ENCODE assay signal across 22 cellular contexts in the genomic region with DNA sequence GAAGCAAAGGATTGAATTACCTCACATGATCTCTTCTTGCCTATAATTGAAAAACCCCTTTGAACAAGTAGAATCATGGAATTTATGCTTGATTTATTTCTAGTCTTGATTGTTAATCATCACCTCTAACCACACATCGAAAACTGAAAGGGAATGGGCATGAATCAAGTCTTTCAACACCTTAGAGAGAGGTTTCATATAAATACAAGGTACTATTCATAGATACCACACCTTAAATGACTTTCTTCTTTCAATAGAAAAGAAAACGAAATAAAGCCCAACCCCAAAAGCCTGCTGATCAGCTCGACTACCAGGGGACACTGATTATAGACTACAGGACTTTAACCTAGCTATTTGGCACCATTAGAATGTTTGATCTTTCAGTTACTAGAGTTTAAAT.
DNase-seq lines count a peak whose midpoint lies in the region; ATAC-seq, FAIRE-seq and TF ChIP-seq lines count a peak whose summit lies in the region.
"Had no signal": no experiment of that assay in that cellular context is flagged by ENCODE, and none has a peak within 500 bp of the region (broad histone marks: within the 10 kb centered on the region; RNA-seq: fewer than 3 reads in every experiment).

No MANE protein-coding gene starts in this region.

- H3K4me3 ChIP-seq in CD4-positive, alpha-beta memory T cell (ENCODE audit: low read length in 2 of 2): no peak overlapping the region
- H3K4me3 ChIP-seq: colonic mucosa, psoas muscle, smooth muscle cell had no signal

- peak; percentile 53 for ATAC-seq in GM21390 (IDR thresholded peaks at IDR 0.05; ENCODE audit: unreplicated experiment)
- peak; percentile 77 for ATAC-seq in HG03432 (IDR thresholded peaks at IDR 0.05; ENCODE audit: unreplicated experiment)
- ATAC-seq: activated CD4-positive, alpha-beta T cell treated with anti-CD3 and anti-CD28 coated beads for 36 hours; psoas muscle had no signal

- no peaks in the 10 kb centered on the region for H3K9me3 ChIP-seq in CD4-positive, alpha-beta memory T cell (ENCODE audit: control insufficient read depth in 1 of 2, low read length in 2 of 2)
- H3K9me3 ChIP-seq: colonic mucosa, psoas muscle had no signal

- H3K27me3 Mint-ChIP-seq in CD4-positive, alpha-beta memory T cell: no peaks in the 10 kb centered on the region
- H3K27me3 Mint-ChIP-seq: activated CD4-positive, alpha-beta T cell treated with anti-CD3 and anti-CD28 coated beads for 36 hours; brain had no signal

- H3K27me3 ChIP-seq in CD4-positive, alpha-beta memory T cell (ENCODE audit: insufficient read depth, low read length): no peaks in the 10 kb centered on the region
- H3K27me3 ChIP-seq: colonic mucosa had no signal

- no peaks in the 10 kb centered on the region for H3K36me3 ChIP-seq in CD4-positive, alpha-beta memory T cell (ENCODE audit: insufficient read depth, low read length)
- H3K36me3 ChIP-seq: colonic mucosa had no signal

- no peaks in the 10 kb centered on the region for H3K4me1 Mint-ChIP-seq in CD4-positive, alpha-beta memory T cell
- H3K4me1 Mint-ChIP-seq: activated CD4-positive, alpha-beta T cell treated with anti-CD3 and anti-CD28 coated beads for 36 hours had no signal

- H3K27ac Mint-ChIP-seq in CD4-positive, alpha-beta memory T cell: no peak overlapping the region
- H3K27ac Mint-ChIP-seq: activated CD4-positive, alpha-beta T cell treated with anti-CD3 and anti-CD28 coated beads for 36 hours; activated T-helper 2 cell treated with anti-CD3 and anti-CD28 coated beads, Interferon-gamma antibody, Interleukin-2, Interleukin-4, amounts not matched to agents 10 μg/mL and 5 μg/mL and 100 μg/mL, durations not matched to agents 14 hours and 24 hours and 36 hours; mesothelial cell of epicardium had no signal

- no peak for FAIRE-seq in GM12891 (lab: Jason Lieb, UNC)
- FAIRE-seq: TTC549 had no signal

- no peaks in the 10 kb centered on the region for H3K4me1 ChIP-seq in CD4-positive, alpha-beta memory T cell (ENCODE audit: insufficient read depth, low read length)
- H3K4me1 ChIP-seq: psoas muscle had no signal

- POLR2A ChIA-PET in CD4-positive, alpha-beta memory T cell (lab: Charles Lee; ENCODE audit: partially characterized antibody): no interaction called here

- H3K27ac ChIP-seq in CD4-positive, alpha-beta memory T cell (ENCODE audit: low read depth, low read length): no peak overlapping the region
- H3K27ac ChIP-seq: colonic mucosa, psoas muscle had no signal

- peaks cover 0 to 4% (median under 1%) of the 10 kb centered on the region in 8 donors for H3K9me3 Mint-ChIP-seq in CD4-positive, alpha-beta memory T cell
- H3K9me3 Mint-ChIP-seq: activated T-helper 2 cell treated with anti-CD3 and anti-CD28 coated beads, Interferon-gamma antibody, Interleukin-2, Interleukin-4, amounts not matched to agents 10 μg/mL and 5 μg/mL and 100 μg/mL, durations not matched to agents 14 hours and 24 hours and 36 hours; brain had no signal

- no peak overlapping the region for H3K4me3 Mint-ChIP-seq in CD4-positive, alpha-beta memory T cell
- H3K4me3 Mint-ChIP-seq: activated CD4-positive, alpha-beta T cell treated with anti-CD3 and anti-CD28 coated beads for 36 hours; brain; mesothelial cell of epicardium had no signal

- intact Hi-C loops in CD4-positive, alpha-beta memory T cell (cut with micrococcal nuclease): no loop called here

- CTCF ChIA-PET in CD4-positive, alpha-beta memory T cell (lab: Charles Lee; ENCODE audit: partially characterized antibody): no interaction called here

- no peaks in the 10 kb centered on the region for H3K36me3 Mint-ChIP-seq in CD4-positive, alpha-beta memory T cell
- H3K36me3 Mint-ChIP-seq: brain, mesothelial cell of epicardium had no signal

- DNase-seq in SW480 (ENCODE audit: low spot score) (peak; percentile 55), renal cortical epithelial cell (ENCODE audit: low read depth) (peak; percentile 57), NAMALWA (ENCODE audit: low spot score) (no peak), NOMO-1 treated with dmso at 0.1 percent for 144 hours (lab: John Stamatoyannopoulos, UW; ENCODE audit: unreplicated experiment) (no peak), GM12891 (ENCODE audit: insufficient read length, low spot score) (no peak)
- DNase-seq in CD4-positive, alpha-beta memory T cell: no peak
- DNase-seq: activated CD4-positive, alpha-beta T cell treated with anti-CD3 and anti-CD28 coated beads for 36 hours; colonic mucosa; EL; NCI-H187; NCI-H446 treated with DMSO at 0.1 percent for 48 hours; psoas muscle; Right ventricle myocardium superior; stimulated activated CD4-positive, alpha-beta T cell treated with anti-CD3 and anti-CD28 coated beads, Interleukin-4, amount 100 ng/mL, for 4 hours; SW 1271 had no signal

- no peak for TF ChIP-seq POLR2A in GM12891 (IDR thresholded peaks at IDR 0.05; ENCODE audit: low read depth, low read length)

TF ChIP-seq in GM12891, 5 proteins besides CTCF, POLR2A, EP300 and RAD21:
- TF ChIP-seq SPI1 (IDR thresholded peaks at IDR 0.05; ENCODE audit: low read depth, low read length) (no peak), TAF1 (IDR thresholded peaks at IDR 0.05; ENCODE audit: low read depth, low read length) (no peak), POLR2AphosphoS5 (IDR thresholded peaks at IDR 0.05; ENCODE audit: low read depth, low read length) (no peak), PAX5 (IDR thresholded peaks at IDR 0.05; ENCODE audit: insufficient read depth, low read length, severe bottlenecking) (no peak), POU2F2 (IDR thresholded peaks at IDR 0.05; ENCODE audit: low read depth, low read length) (no peak)

Comparison
In these comparisons a context has a peak if more than half of its experiments do, and no peak if none do; other contexts are left out.
1. DNase-seq: peak in SW480 (single experiment) and renal cortical epithelial cell (single experiment); none in NAMALWA (single experiment), NOMO-1 treated with dmso at 0.1 percent for 144 hours (single experiment), CD4-positive, alpha-beta memory T cell (0 of 5) and GM12891 (single experiment).